Comparison of ENCODE assay signal across 16 cellular contexts in the genomic region with DNA sequence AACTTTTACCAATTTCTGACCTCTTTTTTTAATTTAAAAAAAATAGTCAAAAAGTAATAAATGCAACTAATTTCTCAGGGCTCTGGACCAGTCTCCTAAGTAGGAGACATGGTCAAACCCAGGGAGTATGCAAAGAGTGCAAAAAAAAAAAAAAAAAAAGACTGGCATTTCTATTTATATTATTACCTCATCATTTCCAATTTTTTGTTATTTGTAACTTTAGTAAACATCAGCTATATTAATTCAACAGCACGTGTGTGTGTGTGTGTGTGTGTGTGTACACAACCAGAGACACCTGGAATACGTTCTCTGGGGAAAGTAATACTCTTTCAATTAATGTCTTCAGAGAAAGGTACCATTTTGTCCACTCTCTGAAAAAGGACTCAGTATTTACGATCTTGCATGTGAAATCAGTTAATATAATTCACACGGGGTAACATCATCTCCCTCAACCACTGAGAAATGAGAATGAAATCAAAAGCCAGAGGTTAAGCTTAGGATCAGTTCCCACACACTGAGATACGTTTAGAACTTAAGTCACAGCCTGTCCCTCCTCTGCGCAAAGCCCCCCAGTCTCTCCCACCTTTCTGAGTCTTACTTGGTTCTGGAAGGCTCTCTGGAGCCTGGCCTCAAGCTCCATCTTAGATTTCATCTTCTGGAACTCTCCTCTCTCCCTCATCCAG. TPM values are rescaled to one million over a fixed set of nuclear protein-coding genes. Genes with fewer than 3 reads are reported as not detected.
A peak's percentile ranks its signal among the peaks of the same experiment; 100 is the strongest.
DNase-seq lines count a peak whose midpoint lies in the region; ATAC-seq and TF ChIP-seq lines count a peak whose summit lies in the region.
"Had no signal": no experiment of that assay in that cellular context is flagged by ENCODE, and none has a peak within 500 bp of the region (broad histone marks: within the 10 kb centered on the region; RNA-seq: fewer than 3 reads in every experiment).

No MANE protein-coding gene starts in this region.

- H3K36me3 ChIP-seq in DND-41 (ENCODE audit: insufficient read depth, low read length) = no peaks in the 10 kb centered on the region
- H3K36me3 ChIP-seq: ascending aorta, heart left ventricle, stomach had no signal

- H3K36me3 Mint-ChIP-seq in T-cell = no peaks in the 10 kb centered on the region

- no peaks in the 10 kb centered on the region for H3K27me3 Mint-ChIP-seq in T-cell

- peaks cover 13% of the 10 kb centered on the region for H3K79me2 ChIP-seq in DND-41 (ENCODE audit: insufficient read depth, low read length)

- H3K4me1 ChIP-seq in DND-41 (ENCODE audit: insufficient read depth, low read length) = peaks cover 10% of the 10 kb centered on the region; the same call in 1 of the 2 replicates
- H3K4me1 ChIP-seq: ascending aorta, parathyroid adenoma had no signal

- no peak for TF ChIP-seq CTCF in DND-41 (IDR thresholded peaks at IDR 0.05; ENCODE audit: borderline replicate concordance, extremely low read depth, low read length, poor library complexity, severe bottlenecking)

- no peaks in the 10 kb centered on the region for H3K4me1 Mint-ChIP-seq in T-cell

- H3K9me3 ChIP-seq in DND-41 (ENCODE audit: insufficient read depth, low read length, severe bottlenecking) = no peaks in the 10 kb centered on the region
- H3K9me3 ChIP-seq: ascending aorta, heart left ventricle, stomach had no signal

- peak overlapping the region; percentile 52 for H3K9ac ChIP-seq in DND-41 (ENCODE audit: low read depth, low read length)
- H3K9ac ChIP-seq: parathyroid adenoma had no signal

- no peaks in the 10 kb centered on the region for H4K20me1 ChIP-seq in DND-41 (ENCODE audit: insufficient read depth, low read length)

- CTCF ChIA-PET in T-cell (lab: Charles Lee) = interaction anchor here in 1 of 2 donors (0.6 kb wide), 1 partner anchor 38 kb away, joined by 9 read pairs; no protein-coding TSS in a partner anchor

- peak; percentile 42; the same call in 1 of the 2 replicates for TF ChIP-seq POLR2A in Raji (IDR thresholded peaks at IDR 0.05; ENCODE audit: insufficient read depth, low read depth, low read length)

- peak overlapping the region; percentile 60; the same call in 1 of the 2 replicates for H2AFZ ChIP-seq in DND-41 (ENCODE audit: low read depth, low read length)
- H2AFZ ChIP-seq: parathyroid adenoma had no signal

- H3K27me3 ChIP-seq in DND-41 (ENCODE audit: insufficient read depth, low read length, poor library complexity) = no peaks in the 10 kb centered on the region
- H3K27me3 ChIP-seq: ascending aorta, heart left ventricle, stomach had no signal

- peak overlapping the region; percentile 19 to 50; a peak in 3 of 4 replicates for H3K4me3 ChIP-seq in DND-41 (ENCODE audit: low read depth in 1 of 2, low read length in 2 of 2)
- H3K4me3 ChIP-seq: ascending aorta, heart left ventricle, stomach had no signal

- H3K27ac Mint-ChIP-seq in T-cell = no peak overlapping the region

- ATAC-seq in DND-41 (ENCODE audit: insufficient read depth, low read depth) (no peak), GM19438 (IDR thresholded peaks at IDR 0.05; ENCODE audit: low read depth, unreplicated experiment) (peak; percentile 47), HG02870 (IDR thresholded peaks at IDR 0.05; ENCODE audit: unreplicated experiment) (peak; percentile 59), T-cell (replicated peaks in 1 of 4) (no peak)
- ATAC-seq: heart left ventricle, left ventricle myocardium superior had no signal

- peak overlapping the region; percentile 71 for H3K27ac ChIP-seq in DND-41 (ENCODE audit: low read length)
- H3K27ac ChIP-seq: ascending aorta, heart left ventricle, parathyroid adenoma, stomach had no signal

- H3K4me3 Mint-ChIP-seq in T-cell = no peak overlapping the region

- H3K4me2 ChIP-seq in DND-41 (ENCODE audit: insufficient read depth, low read length) = peak overlapping the region; percentile 45; the same call in 1 of the 2 replicates

- POLR2A ChIA-PET in T-cell (lab: Charles Lee) = interaction anchor here in 1 of 2 donors (0.6 kb wide), 1 partner anchor 471 kb away, joined by 11 read pairs; no protein-coding TSS in a partner anchor

- H3K9me3 Mint-ChIP-seq in T-cell = peaks cover 3 to 8% (median 5%) of the 10 kb centered on the region in 3 donors

- DNase-seq in DND-41 = no peak
- no peak for DNase-seq in NOMO-1 treated with dmso at 0.1 percent for 144 hours (lab: John Stamatoyannopoulos, UW; ENCODE audit: unreplicated experiment)
- no peak for DNase-seq in DMS114 treated with DMSO at 0.1 percent for 48 hours (lab: John Stamatoyannopoulos, UW; ENCODE audit: unreplicated experiment)
- DNase-seq in AML-193 (lab: John Stamatoyannopoulos, UW) = no peak
- DNase-seq in T-cell = no peak
- DNase-seq: heart left ventricle; left ventricle myocardium superior; NCI-H1930; OCI-M1; stimulated activated CD4-positive, alpha-beta T cell treated with anti-CD3 and anti-CD28 coated beads, Interleukin-1b, Interleukin-23, amount 100 ng/mL, for 48 hours; stomach had no signal

RNA-seq across cellular contexts. Expression of gene ZNF608, which starts 21.9 kb away (rescaled TPM):
- 1 to 10 TPM in 2 of 5 donors, under 1 TPM in 3; 0.26 to 1.3 (median 0.49) TPM for total RNA-seq in T-cell

Comparison
In these comparisons a context has a peak if more than half of its experiments do, and no peak if none do; other contexts are left out.
1. ATAC-seq: peak in GM19438 (single experiment) and HG02870 (single experiment); none in DND-41 (single experiment) and T-cell (0 of 4).